11 cellular contexts compared by ENCODE assay signal in the genomic region with DNA sequence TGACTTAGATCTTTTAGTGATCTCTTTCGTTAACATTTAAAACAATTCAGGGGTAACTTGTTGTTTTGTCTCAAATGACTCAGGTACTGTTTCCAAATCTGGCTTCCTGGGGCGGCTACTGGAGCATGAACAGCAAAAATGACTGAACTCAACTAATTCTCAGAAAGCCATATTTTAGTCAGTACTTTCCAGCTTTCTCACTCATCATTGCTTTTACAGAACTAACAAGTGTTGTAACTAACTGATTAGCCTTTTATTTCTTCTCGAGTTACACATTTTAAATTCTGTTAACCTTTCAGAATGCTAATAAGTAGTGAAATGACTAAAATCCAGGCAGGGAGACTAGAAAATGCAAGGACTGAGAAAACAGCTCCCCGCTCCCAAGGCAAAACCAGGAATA. TPM values are rescaled to one million over a fixed set of nuclear protein-coding genes. Genes with fewer than 3 reads are reported as not detected.
A peak's percentile ranks its signal among the peaks of the same experiment; 100 is the strongest.
DNase-seq lines count a peak whose midpoint lies in the region; ATAC-seq and TF ChIP-seq lines count a peak whose summit lies in the region.
"Had no signal": no experiment of that assay in that cellular context is flagged by ENCODE, and none has a peak within 500 bp of the region (broad histone marks: within the 10 kb centered on the region; RNA-seq: fewer than 3 reads in every experiment).

No MANE protein-coding gene starts in this region.

- H3K4me3 ChIP-seq in OCI-LY3 (ENCODE audit: low read length) (peak overlapping the region; percentile 59), thyroid gland (replicated peaks in 1 of 3) (no peak overlapping the region), uterus (no peak overlapping the region), esophagus squamous epithelium (no peak overlapping the region)

- intact Hi-C loops in thyroid gland (cut with DNase I) = no loop called here
- intact Hi-C loops in uterus (cut with DNase I; ENCODE audit: low total_unique reads) = no loop called here
- intact Hi-C loops in head of caudate nucleus (cut with DNase I) = no loop called here
- intact Hi-C loops in esophagus squamous epithelium (cut with DNase I) = no loop called here

- H3K27me3 ChIP-seq in OCI-LY3 (ENCODE audit: low read depth, low read length) (no peaks in the 10 kb centered on the region), thyroid gland (no peaks in the 10 kb centered on the region), uterus (peaks cover 0 to 4% of the 10 kb centered on the region in 2 donors), esophagus squamous epithelium (no peaks in the 10 kb centered on the region)

- peaks cover 92% of the 10 kb centered on the region for H3K79me2 ChIP-seq in OCI-LY3 (ENCODE audit: low read length)

- 50 to 56% methylated on average over 4 of the region's 4 CpGs for WGBS in thyroid gland, 2 donors
- WGBS in esophagus squamous epithelium, 2 donors = 58 to 65% methylated on average over 4 of the region's 4 CpGs

- H3K9ac ChIP-seq in OCI-LY3 (ENCODE audit: low read length) = peak overlapping the region; percentile 91

- peak overlapping the region; percentile 97 for H3K4me2 ChIP-seq in OCI-LY3 (ENCODE audit: low read length)

- DNase-seq in stimulated activated CD4-positive, alpha-beta T cell treated with anti-CD3 and anti-CD28 coated beads, Interleukin-15, amount 100 ng/mL, for 48 hours (ENCODE audit: low read depth in 2 of 2) = peak; percentile 1 to 9
- DNase-seq in stimulated activated CD4-positive, alpha-beta T cell treated with anti-CD3 and anti-CD28 coated beads, Interleukin-12 subunit alpha, Interleukin-12 subunit beta, amount 100 ng/mL, for 4 hours = no peak
- DNase-seq in thyroid gland (peak; percentile 19 to 36), uterus (no peak), head of caudate nucleus (no peak), esophagus squamous epithelium (lab: John Stamatoyannopoulos, UW) (no peak)
- DNase-seq: aorta, NCI-H1092 treated with DMSO at 0.1 percent for 48 hours had no signal

- H3K36me3 ChIP-seq in OCI-LY3 (replicated peaks; ENCODE audit: low read depth, low read length) (peaks cover 4% of the 10 kb centered on the region), thyroid gland (no peaks in the 10 kb centered on the region), uterus (no peaks in the 10 kb centered on the region), esophagus squamous epithelium (no peaks in the 10 kb centered on the region)

- H2AFZ ChIP-seq in OCI-LY3 (ENCODE audit: low read depth, low read length) = no peak overlapping the region

- ATAC-seq in HG02623 (IDR thresholded peaks at IDR 0.05; ENCODE audit: unreplicated experiment) = peak; percentile 53

- TF ChIP-seq CTCF in OCI-LY3 (IDR thresholded peaks at IDR 0.05; ENCODE audit: low read depth, low read length) (no peak), thyroid gland (IDR thresholded peaks at IDR 0.05) (no peak), uterus (IDR thresholded peaks at IDR 0.05) (no peak), esophagus squamous epithelium (IDR thresholded peaks at IDR 0.05) (no peak)

- H3K4me1 ChIP-seq in OCI-LY3 (ENCODE audit: low read length) = peaks cover 96% of the 10 kb centered on the region
- H3K4me1 ChIP-seq in thyroid gland = no peaks in the 10 kb centered on the region
- H3K4me1 ChIP-seq in uterus = no peaks in the 10 kb centered on the region
- peaks cover 0 to 12% (median 0%) of the 10 kb centered on the region in 3 donors for H3K4me1 ChIP-seq in esophagus squamous epithelium

- H3K9me3 ChIP-seq in OCI-LY3 (ENCODE audit: insufficient read depth, low read length) (no peaks in the 10 kb centered on the region), thyroid gland (no peaks in the 10 kb centered on the region), uterus (no peaks in the 10 kb centered on the region), esophagus squamous epithelium (no peaks in the 10 kb centered on the region)

- H3K27ac ChIP-seq in OCI-LY3 (ENCODE audit: low read length) = peak overlapping the region; percentile 100
- H3K27ac ChIP-seq in thyroid gland = peak overlapping the region in 2 of 3 donors; percentile 13 to 22
- peak overlapping the region in 1 of 2 donors; percentile 5 for H3K27ac ChIP-seq in uterus
- no peak overlapping the region for H3K27ac ChIP-seq in esophagus squamous epithelium
- H3K27ac ChIP-seq: C4-2B had no signal

- no peak for TF ChIP-seq POLR2A in thyroid gland (IDR thresholded peaks at IDR 0.05)
- TF ChIP-seq POLR2A in uterus (IDR thresholded peaks at IDR 0.05) = no peak
- no peak for TF ChIP-seq POLR2A in esophagus squamous epithelium (IDR thresholded peaks at IDR 0.05)

- no peaks in the 10 kb centered on the region for H4K20me1 ChIP-seq in OCI-LY3 (ENCODE audit: insufficient read depth, low read length)

RNA-seq across cellular contexts. Expression of a gene that starts 55.3 kb away (rescaled TPM):
- total RNA-seq in thyroid gland = 1 to 10 TPM; 6.0 to 8.5 (median 7.8) TPM
- 10 to 100 TPM in 2 of 4 donors, 1 to 10 TPM in 2; 6.9 to 15.5 (median 10.2) TPM for total RNA-seq in uterus
- 1 to 10 TPM; 3.4 to 6.3 (median 4.2) TPM for total RNA-seq in esophagus squamous epithelium

Comparison
In these comparisons a context has a peak if more than half of its experiments do, and no peak if none do; other contexts are left out.
1. DNase-seq: peak in stimulated activated CD4-positive, alpha-beta T cell treated with anti-CD3 and anti-CD28 coated beads, Interleukin-15, amount 100 ng/mL, for 48 hours (2 of 2) and thyroid gland (2 of 2); none in stimulated activated CD4-positive, alpha-beta T cell treated with anti-CD3 and anti-CD28 coated beads, Interleukin-12 subunit alpha, Interleukin-12 subunit beta, amount 100 ng/mL, for 4 hours (single experiment), uterus (0 of 2), head of caudate nucleus (0 of 42) and esophagus squamous epithelium (single experiment).
2. H3K27ac ChIP-seq: peak in OCI-LY3 (single experiment) and thyroid gland (2 of 3); none in esophagus squamous epithelium (0 of 4).